2 cellular contexts compared by ENCODE assay signal in the genomic region with DNA sequence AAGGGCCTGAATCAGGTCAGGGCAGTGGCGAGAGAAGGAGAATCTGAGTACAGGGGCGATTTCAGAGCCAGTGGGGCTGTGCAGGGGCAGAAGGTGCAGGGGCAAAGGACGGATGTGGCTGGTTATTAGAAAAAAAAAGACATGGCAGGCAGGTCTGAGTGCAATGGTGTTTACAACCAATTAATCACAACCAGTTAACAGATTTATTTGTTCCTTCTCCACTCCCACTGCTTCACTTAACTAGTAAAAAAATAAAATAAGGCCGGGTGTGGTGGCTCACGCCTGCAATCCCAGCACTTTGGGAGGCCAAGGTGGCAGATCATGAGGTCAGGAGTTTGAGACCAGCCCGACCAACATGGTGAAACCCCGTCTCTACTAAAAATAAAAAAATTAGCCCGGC. TPM values are rescaled to one million over a fixed set of nuclear protein-coding genes. Genes with fewer than 3 reads are reported as not detected.
"Had no signal": no experiment of that assay in that cellular context is flagged by ENCODE, and none has a peak within 500 bp of the region (broad histone marks: within the 10 kb centered on the region; RNA-seq: fewer than 3 reads in every experiment).

No MANE protein-coding gene starts in this region.

RNA-seq across cellular contexts. Expression of gene TNFRSF11A, which starts 5.6 kb away (rescaled TPM):
- total RNA-seq: fibroblast of villous mesenchyme, myocyte had no signal
